In the genomic region with DNA sequence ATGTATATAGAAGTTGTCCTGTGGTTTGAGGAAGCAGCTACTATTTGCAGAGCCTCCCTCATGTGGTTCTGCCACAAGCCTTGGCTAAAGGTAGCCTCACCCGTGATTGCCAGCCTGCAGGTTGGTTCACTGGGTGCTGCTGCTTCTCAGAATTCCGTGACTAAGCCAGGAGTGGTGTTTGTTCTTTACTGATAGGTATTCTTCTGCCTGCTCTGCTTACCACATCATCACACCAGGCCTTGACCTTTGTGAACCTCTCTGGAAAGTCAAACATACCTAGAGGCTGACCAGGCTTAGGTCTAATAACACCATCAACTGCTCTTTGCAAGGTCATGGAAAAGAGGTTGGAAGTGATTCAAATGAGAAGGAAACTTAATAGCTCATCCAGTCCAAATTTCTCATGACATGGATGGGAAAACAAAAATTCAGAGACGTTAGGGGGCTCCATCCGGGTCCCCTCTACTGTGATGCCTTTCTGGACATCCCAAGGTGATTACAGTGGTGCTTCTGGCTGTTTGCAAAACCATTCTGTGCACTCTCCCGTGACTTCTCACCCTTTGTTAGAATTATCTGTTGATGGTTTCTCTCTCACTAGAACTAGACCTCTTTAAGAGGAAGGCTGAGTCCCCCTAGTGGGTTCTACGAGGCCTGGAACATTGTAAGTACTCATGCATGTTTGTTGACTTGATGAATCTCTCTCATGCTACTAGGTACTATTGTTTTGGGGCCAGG, we compare ENCODE assay signal across 9 cellular contexts. TPM values are rescaled to one million over a fixed set of nuclear protein-coding genes. Genes with fewer than 3 reads are reported as not detected.
DNase-seq lines count a peak whose midpoint lies in the region; ATAC-seq and TF ChIP-seq lines count a peak whose summit lies in the region.
"Had no signal": no experiment of that assay in that cellular context is flagged by ENCODE, and none has a peak within 500 bp of the region (broad histone marks: within the 10 kb centered on the region; RNA-seq: fewer than 3 reads in every experiment).

No MANE protein-coding gene starts in this region.

- peak; percentile 71 for ATAC-seq in activated naive CD8-positive, alpha-beta T cell treated with anti-CD3 and anti-CD28 coated beads, Interleukin-2, amount 10 ng/mL, durations not matched to agents 7 days and 5 days (ENCODE audit: low read depth)
- ATAC-seq in esophagus mucosa (peak; percentile 94), HG03025 (IDR thresholded peaks at IDR 0.05; ENCODE audit: low FRiP score, unreplicated experiment) (no peak)

- H3K4me1 ChIP-seq in stomach, result peaks cover 0 to 8% (median 5%) of the 10 kb centered on the region in 4 donors

- no peak overlapping the region for H3K4me3 Mint-ChIP-seq in activated naive CD8-positive, alpha-beta T cell treated with anti-CD3 and anti-CD28 coated beads, Interleukin-2, amount 10 ng/mL, durations not matched to agents 7 days and 5 days
- H3K4me3 Mint-ChIP-seq in activated naive CD8-positive, alpha-beta T cell treated with anti-CD3 and anti-CD28 coated beads for 36 hours, result no peak overlapping the region
- no peak overlapping the region for H3K4me3 Mint-ChIP-seq in immature natural killer cell

- peaks cover 10% of the 10 kb centered on the region for H3K4me1 Mint-ChIP-seq in activated naive CD8-positive, alpha-beta T cell treated with anti-CD3 and anti-CD28 coated beads, Interleukin-2, amount 10 ng/mL, durations not matched to agents 7 days and 5 days
- peaks cover 4% of the 10 kb centered on the region for H3K4me1 Mint-ChIP-seq in activated naive CD8-positive, alpha-beta T cell treated with anti-CD3 and anti-CD28 coated beads for 36 hours
- H3K4me1 Mint-ChIP-seq in immature natural killer cell, result peaks cover 0 to 6% of the 10 kb centered on the region in 2 donors

- no peak for TF ChIP-seq EP300 in stomach (IDR thresholded peaks at IDR 0.05)

- 36 to 61% (median 51%) methylated on average over 6 of the region's 6 CpGs for WGBS in stomach, 5 donors

- no peaks in the 10 kb centered on the region for H3K27me3 ChIP-seq in stomach

- no peak overlapping the region for H3K27ac Mint-ChIP-seq in activated naive CD8-positive, alpha-beta T cell treated with anti-CD3 and anti-CD28 coated beads, Interleukin-2, amount 10 ng/mL, durations not matched to agents 7 days and 5 days
- no peak overlapping the region for H3K27ac Mint-ChIP-seq in activated naive CD8-positive, alpha-beta T cell treated with anti-CD3 and anti-CD28 coated beads for 36 hours
- H3K27ac Mint-ChIP-seq in immature natural killer cell, result peak overlapping the region in 1 of 6 donors; percentile 63

- intact Hi-C loops in stomach (cut with DNase I; ENCODE audit: low total_unique reads), result no loop called here

- no peak overlapping the region for H3K4me3 ChIP-seq in stomach

- peaks cover 0 to 6% (median 2%) of the 10 kb centered on the region in 4 donors for H3K9me3 ChIP-seq in stomach

- peaks cover 43% of the 10 kb centered on the region for H3K36me3 Mint-ChIP-seq in activated naive CD8-positive, alpha-beta T cell treated with anti-CD3 and anti-CD28 coated beads, Interleukin-2, amount 10 ng/mL, durations not matched to agents 7 days and 5 days
- peaks cover 8% of the 10 kb centered on the region for H3K36me3 Mint-ChIP-seq in activated naive CD8-positive, alpha-beta T cell treated with anti-CD3 and anti-CD28 coated beads for 36 hours
- peaks cover 17 to 39% (median 33%) of the 10 kb centered on the region in 3 donors for H3K36me3 Mint-ChIP-seq in immature natural killer cell

- DNase-seq in activated naive CD8-positive, alpha-beta T cell treated with anti-CD3 and anti-CD28 coated beads, Interleukin-2, amount 10 ng/mL, durations not matched to agents 7 days and 5 days, result no peak
- no peak for DNase-seq in activated naive CD8-positive, alpha-beta T cell treated with anti-CD3 and anti-CD28 coated beads for 36 hours
- DNase-seq in NCI-H146 treated with DMSO at 0.1 percent for 48 hours (lab: John Stamatoyannopoulos, UW; ENCODE audit: unreplicated experiment) (peak; percentile 18), stomach (peak; percentile 80), immature natural killer cell (no peak), anterior cingulate cortex (lab: John Stamatoyannopoulos, UW) (no peak)
- DNase-seq: stimulated activated CD4-positive, alpha-beta T cell treated with anti-CD3 and anti-CD28 coated beads, Interleukin-4, amount 100 ng/mL, for 24 hours had no signal

- peaks cover 0 to 48% (median 17%) of the 10 kb centered on the region in 4 donors for H3K36me3 ChIP-seq in stomach

- H3K27ac ChIP-seq in stomach, result peak overlapping the region; percentile 16 to 68 (median 47)

- TF ChIP-seq POLR2A in stomach (IDR thresholded peaks at IDR 0.05), result no peak

- peaks cover 11% of the 10 kb centered on the region for H3K9me3 Mint-ChIP-seq in activated naive CD8-positive, alpha-beta T cell treated with anti-CD3 and anti-CD28 coated beads, Interleukin-2, amount 10 ng/mL, durations not matched to agents 7 days and 5 days
- H3K9me3 Mint-ChIP-seq in activated naive CD8-positive, alpha-beta T cell treated with anti-CD3 and anti-CD28 coated beads for 36 hours, result peaks cover 5% of the 10 kb centered on the region
- peaks cover 0 to 2% (median under 1%) of the 10 kb centered on the region in 6 donors for H3K9me3 Mint-ChIP-seq in immature natural killer cell

- no peak for TF ChIP-seq CTCF in stomach (IDR thresholded peaks at IDR 0.05)

- H3K27me3 Mint-ChIP-seq in activated naive CD8-positive, alpha-beta T cell treated with anti-CD3 and anti-CD28 coated beads, Interleukin-2, amount 10 ng/mL, durations not matched to agents 7 days and 5 days, result no peaks in the 10 kb centered on the region
- no peaks in the 10 kb centered on the region for H3K27me3 Mint-ChIP-seq in activated naive CD8-positive, alpha-beta T cell treated with anti-CD3 and anti-CD28 coated beads for 36 hours
- H3K27me3 Mint-ChIP-seq in immature natural killer cell (ENCODE audit: low read depth in 3 of 3), result peaks cover 0 to 1% (median 0%) of the 10 kb centered on the region in 3 donors

- POLR2A ChIA-PET in activated naive CD8-positive, alpha-beta T cell treated with anti-CD3 and anti-CD28 coated beads, Interleukin-2, amount 10 ng/mL, durations not matched to agents 7 days and 5 days (lab: Charles Lee), result no interaction called here

RNA-seq across cellular contexts. Expression of a gene that starts 8.5 kb away (rescaled TPM):
- 10 to 100 TPM; 40.7 to 43.3 TPM for total RNA-seq in activated naive CD8-positive, alpha-beta T cell treated with anti-CD3 and anti-CD28 coated beads, Interleukin-2, amount 10 ng/mL, durations not matched to agents 7 days and 5 days
- 10 to 100 TPM; 25.8 to 27.0 TPM for total RNA-seq in activated naive CD8-positive, alpha-beta T cell treated with anti-CD3 and anti-CD28 coated beads for 36 hours
- total RNA-seq in esophagus mucosa (5.8 TPM), stomach (100 to 1,000 TPM in 1 of 5 donors, 10 to 100 TPM in 4; 42.0 to 111 (median 71.3) TPM)
- polyA plus RNA-seq in stomach (10 to 100 TPM; 13.5 to 55.8 (median 25.5) TPM), immature natural killer cell (10 to 100 TPM; 20.2 to 28.8 (median 25.9) TPM)

Comparison
In these comparisons a context has a peak if more than half of its experiments do, and no peak if none do; other contexts are left out.
1. DNase-seq: peak in NCI-H146 treated with DMSO at 0.1 percent for 48 hours (single experiment) and stomach (single experiment); none in activated naive CD8-positive, alpha-beta T cell treated with anti-CD3 and anti-CD28 coated beads, Interleukin-2, amount 10 ng/mL, durations not matched to agents 7 days and 5 days (single experiment), activated naive CD8-positive, alpha-beta T cell treated with anti-CD3 and anti-CD28 coated beads for 36 hours (single experiment), immature natural killer cell (0 of 3) and anterior cingulate cortex (0 of 58).